ENCODE assay signal across 9 cellular contexts in the genomic region with DNA sequence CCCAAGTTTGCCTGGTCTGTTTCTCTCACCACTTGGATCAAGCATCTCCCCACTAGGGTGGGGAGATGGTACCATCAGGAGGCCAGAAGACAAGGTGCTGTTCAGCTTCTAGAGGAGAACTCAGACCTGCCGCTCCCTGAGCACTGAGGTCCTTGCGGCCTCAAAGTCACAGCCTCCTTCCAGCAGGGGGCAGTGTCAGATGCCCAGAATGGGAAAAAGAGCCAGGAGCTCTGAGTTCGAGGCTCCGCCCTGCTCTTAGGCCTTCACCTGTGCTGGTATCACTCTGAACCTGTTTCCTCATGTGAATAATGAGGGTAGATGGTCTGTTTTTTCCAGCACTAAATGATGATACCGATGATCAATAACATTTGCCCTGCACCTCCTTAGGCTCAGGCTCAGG.
DNase-seq lines count a peak whose midpoint lies in the region; ATAC-seq and TF ChIP-seq lines count a peak whose summit lies in the region.
"Had no signal": no experiment of that assay in that cellular context is flagged by ENCODE, and none has a peak within 500 bp of the region (broad histone marks: within the 10 kb centered on the region; RNA-seq: fewer than 3 reads in every experiment).

No MANE protein-coding gene starts in this region.

- no peak overlapping the region for H3K4me3 Mint-ChIP-seq in activated CD4-positive, alpha-beta T cell treated with anti-CD3 and anti-CD28 coated beads, Interleukin-2, amount 10 ng/mL, durations not matched to agents 7 days and 5 days
- H3K4me3 Mint-ChIP-seq in type B pancreatic cell: no peak overlapping the region

- ATAC-seq in Right ventricle myocardium inferior (no peak), HG02852 (IDR thresholded peaks at IDR 0.05; ENCODE audit: unreplicated experiment) (no peak)

- H3K9me3 ChIP-seq in cardiac muscle cell (ENCODE audit: low read depth): no peaks in the 10 kb centered on the region

- no peaks in the 10 kb centered on the region for H3K27me3 ChIP-seq in cardiac muscle cell

- H3K27ac Mint-ChIP-seq in activated CD4-positive, alpha-beta T cell treated with anti-CD3 and anti-CD28 coated beads, Interleukin-2, amount 10 ng/mL, durations not matched to agents 7 days and 5 days: no peak overlapping the region
- no peak overlapping the region for H3K27ac Mint-ChIP-seq in type B pancreatic cell

- intact Hi-C loops in Right ventricle myocardium inferior (cut with DNase I): no loop called here

- CTCF ChIA-PET in activated CD4-positive, alpha-beta T cell treated with anti-CD3 and anti-CD28 coated beads, Interleukin-2, amount 10 ng/mL, durations not matched to agents 7 days and 5 days (lab: Charles Lee): interaction anchor here (1.1 to 1.4 kb wide), 2 partner anchors 30 to 255 kb away, joined by 3 to 5 read pairs; no protein-coding TSS in a partner anchor

- H3K4me3 ChIP-seq in cardiac muscle cell: no peak overlapping the region
- no peak overlapping the region for H3K4me3 ChIP-seq in foreskin fibroblast (ENCODE audit: low read depth in 1 of 2, low read length in 2 of 2)

- no peak overlapping the region for H3K27ac ChIP-seq in cardiac muscle cell

- peaks cover 12% of the 10 kb centered on the region for H3K4me1 Mint-ChIP-seq in activated CD4-positive, alpha-beta T cell treated with anti-CD3 and anti-CD28 coated beads, Interleukin-2, amount 10 ng/mL, durations not matched to agents 7 days and 5 days
- H3K4me1 Mint-ChIP-seq in type B pancreatic cell (ENCODE audit: unreplicated experiment): no peaks in the 10 kb centered on the region

- DNase-seq in cardiac muscle cell (ENCODE audit: low read depth in 1 of 2, low spot score in 1 of 2) (no peak), Right ventricle myocardium inferior (ENCODE audit: missing footprints) (no peak), foreskin fibroblast (no peak), type B pancreatic cell (ENCODE audit: extremely low spot score, unreplicated experiment) (no peak), SIG-M5 (lab: John Stamatoyannopoulos, UW) (no peak), NCI-H774 (lab: John Stamatoyannopoulos, UW) (no peak)
- peak; percentile 47 for DNase-seq in activated CD4-positive, alpha-beta T cell treated with anti-CD3 and anti-CD28 coated beads, Interleukin-2, amount 10 ng/mL, durations not matched to agents 7 days and 5 days
- DNase-seq: kidney glomerular epithelial cell had no signal

- H3K36me3 Mint-ChIP-seq in activated CD4-positive, alpha-beta T cell treated with anti-CD3 and anti-CD28 coated beads, Interleukin-2, amount 10 ng/mL, durations not matched to agents 7 days and 5 days (ENCODE audit: low read depth): peaks cover 2% of the 10 kb centered on the region
- H3K36me3 Mint-ChIP-seq in type B pancreatic cell: no peaks in the 10 kb centered on the region

- H3K9me3 Mint-ChIP-seq in activated CD4-positive, alpha-beta T cell treated with anti-CD3 and anti-CD28 coated beads, Interleukin-2, amount 10 ng/mL, durations not matched to agents 7 days and 5 days: peaks cover 5% of the 10 kb centered on the region
- H3K9me3 Mint-ChIP-seq in type B pancreatic cell: no peaks in the 10 kb centered on the region

- TF ChIP-seq CTCF in cardiac muscle cell (IDR thresholded peaks at IDR 0.05; ENCODE audit: low read depth, low read length) (peak; percentile 40), foreskin fibroblast (IDR thresholded peaks at IDR 0.05; ENCODE audit: low read depth, low read length) (peak; percentile 21), type B pancreatic cell (conservative IDR thresholded peaks at IDR 0.05) (peak; percentile 45)

- peaks cover 2% of the 10 kb centered on the region for H3K4me1 ChIP-seq in cardiac muscle cell (ENCODE audit: low read depth)

- POLR2A ChIA-PET in activated CD4-positive, alpha-beta T cell treated with anti-CD3 and anti-CD28 coated beads, Interleukin-2, amount 10 ng/mL, durations not matched to agents 7 days and 5 days (lab: Charles Lee): no interaction called here

- H3K36me3 ChIP-seq in cardiac muscle cell: no peaks in the 10 kb centered on the region

- peaks cover 30% of the 10 kb centered on the region for H3K27me3 Mint-ChIP-seq in activated CD4-positive, alpha-beta T cell treated with anti-CD3 and anti-CD28 coated beads, Interleukin-2, amount 10 ng/mL, durations not matched to agents 7 days and 5 days
- H3K27me3 Mint-ChIP-seq in type B pancreatic cell: peaks cover 40% of the 10 kb centered on the region
